Comparison of ENCODE assay signal across 36 cellular contexts in the genomic region with DNA sequence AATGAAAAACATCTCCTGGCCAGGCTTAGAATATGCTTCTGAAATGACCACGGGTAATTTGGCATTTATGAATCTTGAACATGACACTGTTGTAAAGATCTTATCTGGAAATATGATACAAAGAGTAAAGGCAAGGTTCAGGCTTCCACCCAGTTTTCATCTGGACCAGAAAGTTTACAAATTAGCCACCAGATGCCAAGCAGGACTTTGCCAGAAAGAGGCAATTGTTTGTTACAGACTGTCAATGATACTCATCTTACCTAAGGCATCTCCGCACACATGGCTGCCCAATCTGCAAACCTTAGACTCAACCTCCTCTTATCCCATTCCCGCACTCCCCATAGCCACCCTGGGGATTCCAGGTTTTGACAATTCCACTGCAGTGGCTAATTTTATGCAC.
"Had no signal": no experiment of that assay in that cellular context is flagged by ENCODE, and none has a peak within 500 bp of the region (broad histone marks: within the 10 kb centered on the region; RNA-seq: fewer than 3 reads in every experiment).

No MANE protein-coding gene starts in this region.

- H3K27me3 ChIP-seq: adrenal gland, body of pancreas, brain microvascular endothelial cell, colonic mucosa had no signal

- H3K9me3 ChIP-seq: adrenal gland, body of pancreas, breast epithelium, colonic mucosa had no signal

- DNase-seq: activated B cell treated with CpG ODN at 0.5 μM for 24 hours; activated CD4-positive, alpha-beta memory T cell treated with anti-CD3 and anti-CD28 coated beads for 36 hours; activated CD4-positive, alpha-beta T cell treated with anti-CD3 and anti-CD28 coated beads for 4 hours; activated CD4-positive, alpha-beta T cell treated with anti-CD3 and anti-CD28 coated beads, Interleukin-2, amount 10 ng/mL, durations not matched to agents 24 days and 14 days; activated CD4-positive, alpha-beta T cell treated with anti-CD3 and anti-CD28 coated beads, Interleukin-2, amount 50 U/mL, for 1 hour; activated CD4-positive, alpha-beta T cell treated with anti-CD3 and anti-CD28 coated beads, Interleukin-2, amount 50 U/mL, for 4 hours; activated CD4-positive, CD25-positive, alpha-beta regulatory T cell treated with anti-CD3 and anti-CD28 coated beads, Interleukin-2, amount 50 U/mL, for 72 hours; activated CD8-positive, alpha-beta memory T cell treated with anti-CD3 and anti-CD28 coated beads, Interleukin-2, amount 50 U/mL, for 4 hours; activated CD8-positive, alpha-beta T cell treated with anti-CD3 and anti-CD28 coated beads for 36 hours; activated effector memory CD4-positive, alpha-beta T cell treated with anti-CD3 and anti-CD28 coated beads, Interleukin-2, amount 50 U/mL, for 16 hours; activated gamma-delta T cell treated with Interleukin-2 at 50 U/mL for 16 hours; activated naive CD4-positive, alpha-beta T cell; activated naive CD4-positive, alpha-beta T cell treated with anti-CD3 and anti-CD28 coated beads for 36 hours; activated naive CD4-positive, alpha-beta T cell treated with anti-CD3 and anti-CD28 coated beads, Interleukin-2, amount 50 U/mL, for 16 hours; activated naive CD8-positive, alpha-beta T cell treated with anti-CD3 and anti-CD28 coated beads for 36 hours; activated T-cell treated with anti-CD3 and anti-CD28 coated beads for 4 hours; activated T-cell treated with anti-CD3 and anti-CD28 coated beads, Interleukin-2, amount 50 U/mL, for 1 hour; activated T-cell treated with anti-CD3 and anti-CD28 coated beads, Interleukin-2, amount 50 U/mL, for 4 hours; activated T-cell treated with anti-CD3 and anti-CD28 coated beads, Interleukin-2, amount 50 U/mL, for 72 hours; adrenal gland; amniotic stem cell; aorta; body of pancreas; brain microvascular endothelial cell; caudate nucleus; cerebellar nuclear complex; colonic mucosa; T-helper 2 cell; T-helper 9 cell had no signal

- FAIRE-seq: astrocyte, TTC549 had no signal

- ATAC-seq: activated CD8-positive, alpha-beta T cell treated with anti-CD3 and anti-CD28 coated beads for 36 hours; activated naive CD4-positive, alpha-beta T cell treated with anti-CD3 and anti-CD28 coated beads, Interleukin-2, amount 50 U/mL, for 72 hours; activated T-cell treated with anti-CD3 and anti-CD28 coated beads, Interleukin-2, amount 50 U/mL, for 4 hours; activated T-cell treated with anti-CD3 and anti-CD28 coated beads, Interleukin-2, amount 50 U/mL, for 72 hours; activated T-helper 17 cell treated with anti-CD3 and anti-CD28 coated beads, Interleukin-2, amount 50 U/mL, for 72 hours; body of pancreas had no signal

- H3K27ac ChIP-seq: adrenal gland, body of pancreas, brain microvascular endothelial cell, breast epithelium, cardiac muscle cell, colonic mucosa, VCaP had no signal

- H3K4me3 ChIP-seq: adrenal gland, body of pancreas, breast epithelium, cardiac muscle cell, colonic mucosa had no signal

- H3K36me3 ChIP-seq: adrenal gland, brain microvascular endothelial cell, breast epithelium, cardiac muscle cell, colonic mucosa had no signal

- H3K4me1 ChIP-seq: adrenal gland, body of pancreas, breast epithelium, colonic mucosa had no signal
